In genomic region chr17:83124871-83125514, GRCh38 we compare ENCODE assay signal across 10 cellular contexts. TPM values are rescaled to one million over a fixed set of nuclear protein-coding genes. Genes with fewer than 3 reads are reported as not detected.
DNase-seq lines count a peak whose midpoint lies in the region; ATAC-seq and TF ChIP-seq lines count a peak whose summit lies in the region.
"Had no signal": no experiment of that assay in that cellular context is flagged by ENCODE, and none has a peak within 500 bp of the region (broad histone marks: within the 10 kb centered on the region; RNA-seq: fewer than 3 reads in every experiment).

No MANE protein-coding gene starts in this region.

- TF ChIP-seq EP300 in sigmoid colon (IDR thresholded peaks at IDR 0.05) = no peak

- DNase-seq in SKM-1 treated with dmso at 0.1 percent for 144 hours (lab: John Stamatoyannopoulos, UW; ENCODE audit: unreplicated experiment) = peak; percentile 54
- DNase-seq in SKM-1 (lab: John Stamatoyannopoulos, UW; ENCODE audit: unreplicated experiment) = no peak
- DNase-seq in NOMO-1 treated with DMSO at 0.1 percent for 48 hours (lab: John Stamatoyannopoulos, UW; ENCODE audit: unreplicated experiment) = peak; percentile 46
- peak; percentile 65 for DNase-seq in cerebellum (ENCODE audit: low spot score)
- peak; percentile 59 for DNase-seq in sigmoid colon
- DNase-seq in erythroblast (lab: John Stamatoyannopoulos, UW) = no peak
- DNase-seq in H4 (ENCODE audit: low spot score) = no peak
- DNase-seq: NCI-H2171 treated with DMSO at 0.1 percent for 48 hours, nephron progenitor cell had no signal

- TF ChIP-seq POLR2A in sigmoid colon (IDR thresholded peaks at IDR 0.05) = no peak
- TF ChIP-seq POLR2A in erythroblast (IDR thresholded peaks at IDR 0.05; ENCODE audit: low read length) = no peak

- no peak overlapping the region for H3K27ac ChIP-seq in sigmoid colon

- intact Hi-C loops in sigmoid colon (cut with DNase I) = no loop called here

- no peaks in the 10 kb centered on the region for H3K4me1 ChIP-seq in sigmoid colon

- peaks cover 0 to 4% (median 0%) of the 10 kb centered on the region in 3 donors for H3K27me3 ChIP-seq in sigmoid colon

- TF ChIP-seq CTCF in sigmoid colon (IDR thresholded peaks at IDR 0.05) = no peak

- no peaks in the 10 kb centered on the region for H3K9me3 ChIP-seq in sigmoid colon

- ATAC-seq in HG03135 (IDR thresholded peaks at IDR 0.05; ENCODE audit: unreplicated experiment) = no peak

- H3K4me3 ChIP-seq in sigmoid colon = no peak overlapping the region

- H3K36me3 ChIP-seq in sigmoid colon = no peaks in the 10 kb centered on the region

- WGBS in sigmoid colon, 2 donors = 60 to 74% methylated on average over 24 of the region's 24 CpGs

RNA-seq across cellular contexts. Expression of gene METRNL, which starts 45.6 kb away (rescaled TPM):
- total RNA-seq in cerebellum (14.2 TPM), sigmoid colon (10 to 100 TPM; 26.8 to 53.6 (median 29.8) TPM)
- polyA plus RNA-seq in sigmoid colon = 100 to 1,000 TPM in 1 of 3 donors, 10 to 100 TPM in 2; 93.1 to 116 (median 99.6) TPM
- 36.6 and 47.8 TPM in 2 replicates for total RNA-seq in H4 (2014; rRNA removed; shearing (Covaris generic))

Comparison
In these comparisons a context has a peak if more than half of its experiments do, and no peak if none do; other contexts are left out.
1. DNase-seq: peak in SKM-1 treated with dmso at 0.1 percent for 144 hours (single experiment), NOMO-1 treated with DMSO at 0.1 percent for 48 hours (single experiment), cerebellum (single experiment) and sigmoid colon (single experiment); none in SKM-1 (single experiment), erythroblast (0 of 2) and H4 (single experiment).